7 cellular contexts compared by ENCODE assay signal in genomic region chr11:113730887-113731726, GRCh38. TPM values are rescaled to one million over a fixed set of nuclear protein-coding genes. Genes with fewer than 3 reads are reported as not detected.
DNase-seq lines count a peak whose midpoint lies in the region; TF ChIP-seq lines count a peak whose summit lies in the region.

No MANE protein-coding gene starts in this region.

- WGBS in hepatocyte (ENCODE audit: low lambda C conversion rate, missing lambda C conversion rate): 28% methylated on average over 4 of the region's 4 CpGs

- POLR2A ChIA-PET in GM10248 (lab: Yijun Ruan, JAX): no interaction called here

- H3K4me3 ChIP-seq in hepatocyte: no peak overlapping the region

- CTCF ChIA-PET in GM10248 (lab: Yijun Ruan, JAX): interaction anchor here (0.9 to 6.1 kb wide), 12 partner anchors 8 to 425 kb away, joined by 3 to 24 read pairs (median 4); no protein-coding TSS in a partner anchor

- no peak overlapping the region for H2AFZ ChIP-seq in hepatocyte

- TF ChIP-seq CTCF in GM10248 (IDR thresholded peaks at IDR 0.05; ENCODE audit: control extremely low read depth, extremely low read depth, low read depth, missing control alignments) (peak; percentile 49), hepatocyte (IDR thresholded peaks at IDR 0.05; ENCODE audit: poor library complexity) (peak; percentile 80)

- no peaks in the 10 kb centered on the region for H4K20me1 ChIP-seq in hepatocyte (ENCODE audit: insufficient read depth, poor library complexity, severe bottlenecking)

- no peaks in the 10 kb centered on the region for H3K79me2 ChIP-seq in hepatocyte

- H3K9me3 ChIP-seq in hepatocyte (ENCODE audit: low read depth): no peaks in the 10 kb centered on the region

- no peak overlapping the region for H3K27ac ChIP-seq in hepatocyte

- no peak overlapping the region for H3K4me2 ChIP-seq in hepatocyte

- peaks cover 6% of the 10 kb centered on the region for H3K4me1 ChIP-seq in hepatocyte (ENCODE audit: insufficient read depth)

- H3K27me3 ChIP-seq in hepatocyte: no peaks in the 10 kb centered on the region

- no peaks in the 10 kb centered on the region for H3K9me2 ChIP-seq in hepatocyte (replicated peaks; ENCODE audit: insufficient read depth)

- DNase-seq in GM10248 (ENCODE audit: extremely low spot score) (no peak), NCI-H2081 treated with DMSO at 0.1 percent for 48 hours (lab: John Stamatoyannopoulos, UW) (peak; percentile 7), amygdala (lab: John Stamatoyannopoulos, UW) (peak in 35 of 56 donors; percentile 5 to 81 (median 23)), hepatocyte (ENCODE audit: low spot score) (peak; percentile 80), smooth muscle cell of the brain vasculature (ENCODE audit: low read depth, low spot score) (peak; percentile 41), GF-D8 (lab: John Stamatoyannopoulos, UW) (no peak)
- DNase-seq in stimulated activated CD4-positive, alpha-beta T cell treated with anti-CD3 and anti-CD28 coated beads, Interleukin-4, amount 100 ng/mL, for 4 hours: no peak

- H3K36me3 ChIP-seq in hepatocyte (replicated peaks; ENCODE audit: insufficient read depth, low read depth): no peaks in the 10 kb centered on the region

RNA-seq across cellular contexts. Expression of gene TMPRSS5, which starts 25.0 kb away (rescaled TPM):
- 0.20 TPM in 1 of 2 replicates, not detected in the other for total RNA-seq in hepatocyte
- polyA plus RNA-seq in hepatocyte: 0.32 and 0.63 TPM in 2 replicates

RNA-seq across cellular contexts. Expression of gene ZW10, which starts 42.4 kb away (rescaled TPM):
- total RNA-seq in hepatocyte: 19.5 and 22.3 TPM in 2 replicates
- 12.7 and 15.4 TPM in 2 replicates for polyA plus RNA-seq in hepatocyte

RNA-seq across cellular contexts. Expression of gene CLDN25, which starts 48.5 kb away (rescaled TPM):
- not detected in 2 replicates for total RNA-seq in hepatocyte
- not detected in 2 replicates for polyA plus RNA-seq in hepatocyte

Comparison
In these comparisons a context has a peak if more than half of its experiments do, and no peak if none do; other contexts are left out.
1. DNase-seq: peak in NCI-H2081 treated with DMSO at 0.1 percent for 48 hours (single experiment), amygdala (35 of 56), hepatocyte (single experiment) and smooth muscle cell of the brain vasculature (single experiment); none in GM10248 (single experiment), GF-D8 (single experiment) and stimulated activated CD4-positive, alpha-beta T cell treated with anti-CD3 and anti-CD28 coated beads, Interleukin-4, amount 100 ng/mL, for 4 hours (0 of 2).